Comparison of ENCODE assay signal across 1 cellular context in genomic region chr19:48329167-48329891, GRCh38.
TF ChIP-seq lines count a peak whose summit lies in the region.

No MANE protein-coding gene starts in this region.

TF ChIP-seq in K562, 482 proteins besides CTCF, POLR2A, EP300 and RAD21:
- 0 out of 2 replicates have a peak, but pooled peaks have one; percentile 23 for TF ChIP-seq JUNB (CRISPR knock-in tag; conservative IDR thresholded peaks at IDR 0.05)
- TF ChIP-seq MBD2 (IDR thresholded peaks at IDR 0.05; ENCODE audit: borderline replicate concordance, low read depth) = 0 out of 2 replicates have a peak, but pooled peaks have one; percentile 35
- TF ChIP-seq, protein P1, sequence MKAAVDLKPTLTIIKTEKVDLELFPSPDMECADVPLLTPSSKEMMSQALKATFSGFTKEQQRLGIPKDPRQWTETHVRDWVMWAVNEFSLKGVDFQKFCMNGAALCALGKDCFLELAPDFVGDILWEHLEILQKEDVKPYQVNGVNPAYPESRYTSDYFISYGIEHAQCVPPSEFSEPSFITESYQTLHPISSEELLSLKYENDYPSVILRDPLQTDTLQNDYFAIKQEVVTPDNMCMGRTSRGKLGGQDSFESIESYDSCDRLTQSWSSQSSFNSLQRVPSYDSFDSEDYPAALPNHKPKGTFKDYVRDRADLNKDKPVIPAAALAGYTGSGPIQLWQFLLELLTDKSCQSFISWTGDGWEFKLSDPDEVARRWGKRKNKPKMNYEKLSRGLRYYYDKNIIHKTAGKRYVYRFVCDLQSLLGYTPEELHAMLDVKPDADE (conservative IDR thresholded peaks at IDR 0.05; ENCODE audit: control insufficient read depth, low read depth, low read length) = peak; percentile 63; the same call in 1 of the 2 replicates
- 0 out of 2 replicates have a peak, but pooled peaks have one; percentile 6 for TF ChIP-seq ZNF384 (IDR thresholded peaks at IDR 0.05; ENCODE audit: low read depth, low read length)
- TF ChIP-seq NFE2 (IDR thresholded peaks at IDR 0.05; ENCODE audit: low read depth) = peak; percentile 15; the same call in 1 of the 2 replicates
- no peak for TF ChIP-seq ETV6 (IDR thresholded peaks at IDR 0.05; ENCODE audit: borderline replicate concordance in 1 of 2, low read depth in 2 of 2, low read length in 1 of 2)
- no peak for TF ChIP-seq ETV6 (CRISPR knock-in tag; IDR thresholded peaks at IDR 0.05; ENCODE audit: borderline replicate concordance)
- TF ChIP-seq HCFC1 (IDR thresholded peaks at IDR 0.05; ENCODE audit: low read depth, low read length) = peak; percentile 90
- peak in 2 of 3 experiments; percentile 58 to 70 for TF ChIP-seq YY1 (IDR thresholded peaks at IDR 0.05; ENCODE audit: borderline replicate concordance in 1 of 3, control insufficient read depth in 1 of 3, extremely low read depth in 1 of 3, insufficient read depth in 3 of 3, insufficient read length in 1 of 3, insufficient replicate concordance in 2 of 3, low read depth in 1 of 3, low read length in 2 of 3)
- TF ChIP-seq SUPT5H (IDR thresholded peaks at IDR 0.05) = no peak
- peak; percentile 16; the same call in 1 of the 2 replicates for TF ChIP-seq VEZF1 (CRISPR knock-in tag; IDR thresholded peaks at IDR 0.05)
- TF ChIP-seq EGR1 (conservative IDR thresholded peaks at IDR 0.05) = no peak
- 0 out of 2 replicates have a peak, but pooled peaks have one; percentile 9 for TF ChIP-seq ARID1B (IDR thresholded peaks at IDR 0.05)
- peak; percentile 82; the same call in 1 of the 2 replicates for TF ChIP-seq POLR2AphosphoS2 (IDR thresholded peaks at IDR 0.05; ENCODE audit: low read length)
- TF ChIP-seq ZNF143 (CRISPR knock-in tag; IDR thresholded peaks at IDR 0.05) = peak; percentile 88
- no peak for TF ChIP-seq ZFP30 (CRISPR knock-in tag; IDR thresholded peaks at IDR 0.05; ENCODE audit: borderline replicate concordance)
- peak; percentile 54 for TF ChIP-seq FOS (IDR thresholded peaks at IDR 0.05; ENCODE audit: extremely low read depth, insufficient read length)
- TF ChIP-seq BHLHE40 (IDR thresholded peaks at IDR 0.05; ENCODE audit: low read length) = peak; percentile 12; the same call in 1 of the 2 replicates
- no peak for TF ChIP-seq NCOA4 (IDR thresholded peaks at IDR 0.05; ENCODE audit: partially characterized antibody)
- peak; percentile 28 for TF ChIP-seq POLR2B (IDR thresholded peaks at IDR 0.05; ENCODE audit: low read depth, partially characterized antibody)
- TF ChIP-seq ZNF239 (CRISPR knock-in tag; IDR thresholded peaks at IDR 0.05) = no peak
- peak; percentile 61 to 73; a peak in 3 of 4 replicates for TF ChIP-seq SIX5 (IDR thresholded peaks at IDR 0.05; ENCODE audit: borderline replicate concordance in 1 of 2, insufficient read depth in 1 of 2, low read depth in 1 of 2, low read length in 2 of 2)
- peak; percentile 96 for TF ChIP-seq JUND (IDR thresholded peaks at IDR 0.05; ENCODE audit: borderline replicate concordance, low read depth, low read length)
- peak; percentile 90 for TF ChIP-seq JUND (tag; IDR thresholded peaks at IDR 0.05; ENCODE audit: borderline replicate concordance, low read depth, low read length)
- TF ChIP-seq SRSF7 (optimal IDR thresholded peaks at IDR 0.05; ENCODE audit: low read depth, low read length) = no peak
- peak; percentile 94 for TF ChIP-seq JUN (IDR thresholded peaks at IDR 0.05; ENCODE audit: borderline replicate concordance, low read depth, low read length)
- TF ChIP-seq JUN (CRISPR knock-in tag; IDR thresholded peaks at IDR 0.05; ENCODE audit: borderline replicate concordance) = no peak
- TF ChIP-seq, protein P2, sequence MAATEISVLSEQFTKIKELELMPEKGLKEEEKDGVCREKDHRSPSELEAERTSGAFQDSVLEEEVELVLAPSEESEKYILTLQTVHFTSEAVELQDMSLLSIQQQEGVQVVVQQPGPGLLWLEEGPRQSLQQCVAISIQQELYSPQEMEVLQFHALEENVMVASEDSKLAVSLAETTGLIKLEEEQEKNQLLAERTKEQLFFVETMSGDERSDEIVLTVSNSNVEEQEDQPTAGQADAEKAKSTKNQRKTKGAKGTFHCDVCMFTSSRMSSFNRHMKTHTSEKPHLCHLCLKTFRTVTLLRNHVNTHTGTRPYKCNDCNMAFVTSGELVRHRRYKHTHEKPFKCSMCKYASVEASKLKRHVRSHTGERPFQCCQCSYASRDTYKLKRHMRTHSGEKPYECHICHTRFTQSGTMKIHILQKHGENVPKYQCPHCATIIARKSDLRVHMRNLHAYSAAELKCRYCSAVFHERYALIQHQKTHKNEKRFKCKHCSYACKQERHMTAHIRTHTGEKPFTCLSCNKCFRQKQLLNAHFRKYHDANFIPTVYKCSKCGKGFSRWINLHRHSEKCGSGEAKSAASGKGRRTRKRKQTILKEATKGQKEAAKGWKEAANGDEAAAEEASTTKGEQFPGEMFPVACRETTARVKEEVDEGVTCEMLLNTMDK (IDR thresholded peaks at IDR 0.05; ENCODE audit: borderline replicate concordance, insufficient read depth, low read depth, low read length, poor library complexity, severe bottlenecking) = peak; percentile 49
- TF ChIP-seq FOSL1 (tag; conservative IDR thresholded peaks at IDR 0.05) = peak; percentile 95
- peak; percentile 96 for TF ChIP-seq ATF3 (IDR thresholded peaks at IDR 0.05)
- TF ChIP-seq ATF3 (CRISPR knock-in tag; conservative IDR thresholded peaks at IDR 0.05) = no peak; the same call in 1 of the 2 replicates
